Comparison of ENCODE assay signal across 8 cellular contexts in the genomic region with DNA sequence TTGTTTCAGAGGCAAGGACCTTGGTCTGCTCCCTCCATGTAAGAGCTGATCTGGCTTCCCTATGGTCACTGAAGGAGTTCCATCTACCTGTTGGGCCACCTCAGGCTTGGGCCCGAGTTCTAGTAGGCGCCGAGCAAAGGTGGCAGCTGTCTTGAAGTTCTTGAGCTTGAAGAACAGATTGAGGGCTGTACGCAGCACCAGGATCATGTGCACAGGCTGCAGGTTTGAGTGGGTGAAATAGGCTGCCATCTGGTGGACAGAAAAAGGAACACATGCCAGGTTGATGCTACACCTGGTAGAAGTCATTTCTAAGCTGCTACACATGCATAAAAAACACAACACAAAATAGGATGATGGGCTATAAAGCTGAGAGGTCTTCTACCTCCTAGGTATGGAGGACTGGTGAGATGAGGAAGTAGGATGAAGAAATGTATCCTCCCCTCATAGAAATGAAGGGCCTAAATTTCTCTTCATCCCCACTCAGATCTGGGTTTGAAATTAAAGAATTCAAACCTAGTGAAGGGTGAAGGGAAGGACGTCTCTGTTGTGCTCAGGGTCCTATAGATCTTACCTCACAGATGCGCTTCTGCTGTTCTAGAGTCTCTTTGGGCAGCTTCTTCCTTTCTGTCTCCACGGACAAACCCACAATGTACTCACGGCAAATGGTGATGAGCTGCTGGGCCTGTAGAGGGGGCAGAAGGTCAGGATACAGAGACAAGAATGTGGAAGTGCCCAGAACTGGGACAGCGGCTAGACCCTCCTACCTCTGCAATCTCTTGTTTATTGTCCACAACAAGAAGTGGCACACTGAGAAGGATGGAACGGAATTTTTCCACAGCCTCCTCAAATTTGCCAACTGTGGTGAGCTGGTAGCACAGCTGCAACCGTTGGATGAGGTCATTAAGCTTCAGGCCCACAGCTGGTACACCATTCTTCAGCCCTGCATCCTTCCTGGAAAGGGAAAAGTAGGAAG. TPM values are rescaled to one million over a fixed set of nuclear protein-coding genes. Genes with fewer than 3 reads are reported as not detected.
DNase-seq lines count a peak whose midpoint lies in the region; ATAC-seq and TF ChIP-seq lines count a peak whose summit lies in the region.

No MANE protein-coding gene starts in this region.

- peak; percentile 50 to 89 for DNase-seq in NCI-H526 (lab: John Stamatoyannopoulos, UW)
- peak; percentile 80 for DNase-seq in activated CD4-positive, alpha-beta T cell treated with anti-CD3 and anti-CD28 coated beads, Interleukin-2, amount 10 ng/mL, durations not matched to agents 7 days and 5 days
- no peak for DNase-seq in coronary artery (ENCODE audit: low spot score)
- DNase-seq in stimulated activated CD4-positive, alpha-beta T cell treated with anti-CD3 and anti-CD28 coated beads, TNF-alpha, amount 100 ng/mL, for 24 hours (ENCODE audit: low read depth in 3 of 3): peak; percentile 29 to 60 (median 48)
- DNase-seq in mesenteric fat pad (ENCODE audit: low spot score): no peak

- H3K4me1 Mint-ChIP-seq in activated CD4-positive, alpha-beta T cell treated with anti-CD3 and anti-CD28 coated beads, Interleukin-2, amount 10 ng/mL, durations not matched to agents 7 days and 5 days: no peaks in the 10 kb centered on the region

- CTCF ChIA-PET in activated CD4-positive, alpha-beta T cell treated with anti-CD3 and anti-CD28 coated beads, Interleukin-2, amount 10 ng/mL, durations not matched to agents 7 days and 5 days (lab: Charles Lee): interaction anchor here (0.5 to 3.0 kb wide), 46 partner anchors 10 to 698 kb away, joined by 3 to 21 read pairs (median 4); a partner anchor contains a TSS

- TF ChIP-seq CTCF in GM12875 (IDR thresholded peaks at IDR 0.05; ENCODE audit: borderline replicate concordance, insufficient read depth, low read depth, low read length) (peak; percentile 81), coronary artery (IDR thresholded peaks at IDR 0.05) (peak; percentile 77), liver (IDR thresholded peaks at IDR 0.05; ENCODE audit: low read depth, low read length, missing input control) (peak; percentile 82)

- H3K4me3 ChIP-seq in GM12875 (ENCODE audit: low read depth, low read length) (no peak overlapping the region), coronary artery (no peak overlapping the region), liver (ENCODE audit: low read depth in 1 of 3, low read length in 3 of 3) (no peak overlapping the region)

- no peaks in the 10 kb centered on the region for H3K27me3 ChIP-seq in liver (ENCODE audit: control insufficient read depth in 4 of 4, insufficient read depth in 4 of 4, low read length in 3 of 4)

- no peak overlapping the region for H3K4me3 Mint-ChIP-seq in activated CD4-positive, alpha-beta T cell treated with anti-CD3 and anti-CD28 coated beads, Interleukin-2, amount 10 ng/mL, durations not matched to agents 7 days and 5 days

- peaks cover 18 to 72% (median 72%) of the 10 kb centered on the region in 4 donors for H3K36me3 ChIP-seq in liver (ENCODE audit: control insufficient read depth in 4 of 4, insufficient read depth in 3 of 4, low read depth in 1 of 4, low read length in 3 of 4)

- H3K9me3 ChIP-seq in liver (ENCODE audit: control insufficient read depth in 4 of 4, low read length in 3 of 4): no peaks in the 10 kb centered on the region

- H3K4me1 ChIP-seq in liver (ENCODE audit: control insufficient read depth in 4 of 4, insufficient read depth in 4 of 4, low read length in 3 of 4): peaks cover 0 to 27% (median 13%) of the 10 kb centered on the region in 4 donors

- no peaks in the 10 kb centered on the region for H3K9me3 Mint-ChIP-seq in activated CD4-positive, alpha-beta T cell treated with anti-CD3 and anti-CD28 coated beads, Interleukin-2, amount 10 ng/mL, durations not matched to agents 7 days and 5 days

- peak; percentile 83 for ATAC-seq in HG03354 (IDR thresholded peaks at IDR 0.05; ENCODE audit: poor library complexity, severe bottlenecking, unreplicated experiment)

- H3K27ac Mint-ChIP-seq in activated CD4-positive, alpha-beta T cell treated with anti-CD3 and anti-CD28 coated beads, Interleukin-2, amount 10 ng/mL, durations not matched to agents 7 days and 5 days: no peak overlapping the region

- H3K9ac ChIP-seq in liver (ENCODE audit: low read depth in 1 of 2, low read length in 2 of 2): no peak overlapping the region

- TF ChIP-seq RAD21 in liver (IDR thresholded peaks at IDR 0.05): peak; percentile 84 to 92

- peaks cover 65% of the 10 kb centered on the region for H3K36me3 Mint-ChIP-seq in activated CD4-positive, alpha-beta T cell treated with anti-CD3 and anti-CD28 coated beads, Interleukin-2, amount 10 ng/mL, durations not matched to agents 7 days and 5 days (ENCODE audit: low read depth)

- peak overlapping the region in 1 of 2 donors; percentile 9 for H3K27ac ChIP-seq in coronary artery
- H3K27ac ChIP-seq in liver (ENCODE audit: low read depth in 1 of 2, low read length in 2 of 2): no peak overlapping the region

- POLR2A ChIA-PET in activated CD4-positive, alpha-beta T cell treated with anti-CD3 and anti-CD28 coated beads, Interleukin-2, amount 10 ng/mL, durations not matched to agents 7 days and 5 days (lab: Charles Lee): no interaction called here

- H3K27me3 Mint-ChIP-seq in activated CD4-positive, alpha-beta T cell treated with anti-CD3 and anti-CD28 coated beads, Interleukin-2, amount 10 ng/mL, durations not matched to agents 7 days and 5 days: no peaks in the 10 kb centered on the region

- whole genome bisulfite sequencing in liver: 43% methylated on average over 11 of the region's 11 CpGs

TF ChIP-seq in liver, 16 proteins besides CTCF, POLR2A, EP300 and RAD21:
- TF ChIP-seq, protein P1, sequence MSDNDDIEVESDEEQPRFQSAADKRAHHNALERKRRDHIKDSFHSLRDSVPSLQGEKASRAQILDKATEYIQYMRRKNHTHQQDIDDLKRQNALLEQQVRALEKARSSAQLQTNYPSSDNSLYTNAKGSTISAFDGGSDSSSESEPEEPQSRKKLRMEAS (IDR thresholded peaks at IDR 0.05): no peak
- TF ChIP-seq, protein P2, sequence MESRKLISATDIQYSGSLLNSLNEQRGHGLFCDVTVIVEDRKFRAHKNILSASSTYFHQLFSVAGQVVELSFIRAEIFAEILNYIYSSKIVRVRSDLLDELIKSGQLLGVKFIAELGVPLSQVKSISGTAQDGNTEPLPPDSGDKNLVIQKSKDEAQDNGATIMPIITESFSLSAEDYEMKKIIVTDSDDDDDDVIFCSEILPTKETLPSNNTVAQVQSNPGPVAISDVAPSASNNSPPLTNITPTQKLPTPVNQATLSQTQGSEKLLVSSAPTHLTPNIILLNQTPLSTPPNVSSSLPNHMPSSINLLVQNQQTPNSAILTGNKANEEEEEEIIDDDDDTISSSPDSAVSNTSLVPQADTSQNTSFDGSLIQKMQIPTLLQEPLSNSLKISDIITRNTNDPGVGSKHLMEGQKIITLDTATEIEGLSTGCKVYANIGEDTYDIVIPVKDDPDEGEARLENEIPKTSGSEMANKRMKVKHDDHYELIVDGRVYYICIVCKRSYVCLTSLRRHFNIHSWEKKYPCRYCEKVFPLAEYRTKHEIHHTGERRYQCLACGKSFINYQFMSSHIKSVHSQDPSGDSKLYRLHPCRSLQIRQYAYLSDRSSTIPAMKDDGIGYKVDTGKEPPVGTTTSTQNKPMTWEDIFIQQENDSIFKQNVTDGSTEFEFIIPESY (IDR thresholded peaks at IDR 0.05): no peak
- TF ChIP-seq, protein P3, sequence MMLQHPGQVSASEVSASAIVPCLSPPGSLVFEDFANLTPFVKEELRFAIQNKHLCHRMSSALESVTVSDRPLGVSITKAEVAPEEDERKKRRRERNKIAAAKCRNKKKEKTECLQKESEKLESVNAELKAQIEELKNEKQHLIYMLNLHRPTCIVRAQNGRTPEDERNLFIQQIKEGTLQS (IDR thresholded peaks at IDR 0.05): no peak
- TF ChIP-seq JUND (IDR thresholded peaks at IDR 0.05) (no peak), FOXA1 (IDR thresholded peaks at IDR 0.05) (peak; percentile 4), RXRA (IDR thresholded peaks at IDR 0.05) (no peak)

RNA-seq across cellular contexts. Expression of a gene that starts 6.6 kb away (rescaled TPM):
- 10 to 100 TPM; 48.8 to 49.8 TPM for total RNA-seq in activated CD4-positive, alpha-beta T cell treated with anti-CD3 and anti-CD28 coated beads, Interleukin-2, amount 10 ng/mL, durations not matched to agents 7 days and 5 days
- total RNA-seq in liver (10 to 100 TPM; 24.8 to 73.9 TPM), mesenteric fat pad (144 TPM)
- polyA plus RNA-seq in liver: 10 to 100 TPM; 33.3 to 54.1 TPM

RNA-seq across cellular contexts. Expression of a gene that starts 29.2 kb away (rescaled TPM):
- total RNA-seq in activated CD4-positive, alpha-beta T cell treated with anti-CD3 and anti-CD28 coated beads, Interleukin-2, amount 10 ng/mL, durations not matched to agents 7 days and 5 days: 100 to 1,000 TPM; 112 to 117 TPM
- total RNA-seq in liver (100 to 1,000 TPM in 1 of 2 donors, 10 to 100 TPM in 1; 80.3 to 199 TPM), mesenteric fat pad (127 TPM)
- 100 to 1,000 TPM in 1 of 2 donors, 10 to 100 TPM in 1; 84.5 to 120 TPM for polyA plus RNA-seq in liver

RNA-seq across cellular contexts. Expression of a gene that starts 51.5 kb away (rescaled TPM):
- total RNA-seq in activated CD4-positive, alpha-beta T cell treated with anti-CD3 and anti-CD28 coated beads, Interleukin-2, amount 10 ng/mL, durations not matched to agents 7 days and 5 days: 100 to 1,000 TPM; 122 TPM
- 100 to 1,000 TPM in 1 of 2 donors, 10 to 100 TPM in 1; 92.7 to 145 TPM for total RNA-seq in liver
- polyA plus RNA-seq in liver: 10 to 100 TPM; 46.8 to 59.1 TPM
- total RNA-seq in mesenteric fat pad: 228 TPM

RNA-seq across cellular contexts. Expression of a gene that starts 51.6 kb away (rescaled TPM):
- 10 to 100 TPM; 72.3 to 75.5 TPM for total RNA-seq in activated CD4-positive, alpha-beta T cell treated with anti-CD3 and anti-CD28 coated beads, Interleukin-2, amount 10 ng/mL, durations not matched to agents 7 days and 5 days
- total RNA-seq in liver: 10 to 100 TPM; 36.1 to 44.6 TPM
- polyA plus RNA-seq in liver: 10 to 100 TPM; 32.2 to 39.0 TPM
- 102 TPM for total RNA-seq in mesenteric fat pad

Comparison
In these comparisons a context has a peak if more than half of its experiments do, and no peak if none do; other contexts are left out.
1. DNase-seq: peak in NCI-H526 (2 of 2), activated CD4-positive, alpha-beta T cell treated with anti-CD3 and anti-CD28 coated beads, Interleukin-2, amount 10 ng/mL, durations not matched to agents 7 days and 5 days (single experiment) and stimulated activated CD4-positive, alpha-beta T cell treated with anti-CD3 and anti-CD28 coated beads, TNF-alpha, amount 100 ng/mL, for 24 hours (3 of 3); none in coronary artery (single experiment) and mesenteric fat pad (single experiment).
2. Peak in every context shown above with its lines, with median percentiles within 50 percentile points of each other: CTCF ChIP-seq.